Comparison of ENCODE assay signal across 8 cellular contexts in genomic region chr16:46972429-46972970, GRCh38. TPM values are rescaled to one million over a fixed set of nuclear protein-coding genes. Genes with fewer than 3 reads are reported as not detected.
DNase-seq lines count a peak whose midpoint lies in the region; ATAC-seq, FAIRE-seq and TF ChIP-seq lines count a peak whose summit lies in the region.

No MANE protein-coding gene starts in this region.

- H3K9ac ChIP-seq in astrocyte (ENCODE audit: low read length): peak overlapping the region; percentile 94

- H3K36me3 Mint-ChIP-seq in CD14-positive monocyte (peaks cover 29 to 41% of the 10 kb centered on the region in 2 donors), astrocyte (ENCODE audit: low read depth, unreplicated experiment) (peaks cover 9% of the 10 kb centered on the region)
- H3K36me3 Mint-ChIP-seq in stimulated activated naive B cell treated with anti-CD40 and anti-IgM and Interleukin-4, amounts not matched to agents 10 μg/mL and 1 μg/mL and 100 μg/mL, for 72 hours: peaks cover 28 to 32% of the 10 kb centered on the region in 2 donors

- peak overlapping the region; percentile 87 for H3K4me3 ChIP-seq in astrocyte (ENCODE audit: insufficient read depth, low read depth, low read length)

- TF ChIP-seq CTCF in CD14-positive monocyte (IDR thresholded peaks at IDR 0.05): no peak
- TF ChIP-seq CTCF in astrocyte (IDR thresholded peaks at IDR 0.05; ENCODE audit: insufficient read depth, low read depth, low read length): no peak

- H3K4me3 Mint-ChIP-seq in CD14-positive monocyte (peak overlapping the region; percentile 88 to 90), astrocyte (ENCODE audit: unreplicated experiment) (peak overlapping the region; percentile 88)
- peak overlapping the region; percentile 91 to 97 for H3K4me3 Mint-ChIP-seq in stimulated activated naive B cell treated with anti-CD40 and anti-IgM and Interleukin-4, amounts not matched to agents 10 μg/mL and 1 μg/mL and 100 μg/mL, for 72 hours

- no peaks in the 10 kb centered on the region for H3K9me3 ChIP-seq in astrocyte (ENCODE audit: insufficient read depth, low read depth, low read length)

- H3K4me1 ChIP-seq in astrocyte (ENCODE audit: insufficient read depth, low read length): peaks cover 15% of the 10 kb centered on the region

- peak overlapping the region; percentile 93 for H2AFZ ChIP-seq in astrocyte (ENCODE audit: low read depth, low read length)

- H3K9me3 Mint-ChIP-seq in CD14-positive monocyte (peaks cover 0 to 2% (median 0%) of the 10 kb centered on the region in 7 donors), astrocyte (ENCODE audit: unreplicated experiment) (no peaks in the 10 kb centered on the region)
- H3K9me3 Mint-ChIP-seq in stimulated activated naive B cell treated with anti-CD40 and anti-IgM and Interleukin-4, amounts not matched to agents 10 μg/mL and 1 μg/mL and 100 μg/mL, for 72 hours: no peaks in the 10 kb centered on the region

- intact Hi-C loops in CD14-positive monocyte (cut with micrococcal nuclease): loop anchor here (5.0 to 10.0 kb wide), 5 partner anchors 45 to 492 kb away; partner anchors contain the start of genes ITFG1 (in 1 of the 2), NETO2 (in 1 of the 2) and PHKB (in 1 of the 2)

- peaks cover 20% of the 10 kb centered on the region for H3K36me3 ChIP-seq in astrocyte (ENCODE audit: insufficient read depth, low read length)

- H3K4me1 Mint-ChIP-seq in CD14-positive monocyte (peaks cover 25% of the 10 kb centered on the region), astrocyte (ENCODE audit: low read depth, unreplicated experiment) (peaks cover 11% of the 10 kb centered on the region)
- H3K4me1 Mint-ChIP-seq in stimulated activated naive B cell treated with anti-CD40 and anti-IgM and Interleukin-4, amounts not matched to agents 10 μg/mL and 1 μg/mL and 100 μg/mL, for 72 hours: peaks cover 26 to 63% of the 10 kb centered on the region in 2 donors

- peak overlapping the region; percentile 91 for H3K27ac ChIP-seq in astrocyte (ENCODE audit: low read depth, low read length)

- FAIRE-seq in astrocyte (lab: Jason Lieb, UNC): no peak

- DNase-seq in CD14-positive monocyte (ENCODE audit: low spot score): no peak
- DNase-seq in NCI-H2227 treated with DMSO at 0.1 percent for 48 hours (lab: John Stamatoyannopoulos, UW): peak; percentile 25
- DNase-seq in astrocyte (ENCODE audit: low read depth): peak; percentile 33
- DNase-seq in iPS-NIHi7 (ENCODE audit: extremely low spot score): peak; percentile 81
- DNase-seq in stimulated activated naive B cell treated with anti-CD40 and anti-IgM and Interleukin-4, amounts not matched to agents 10 μg/mL and 1 μg/mL and 100 μg/mL, for 72 hours: no peak
- no peak for DNase-seq in occipital lobe (lab: John Stamatoyannopoulos, UW)

- no peaks in the 10 kb centered on the region for H3K27me3 ChIP-seq in astrocyte (ENCODE audit: insufficient read depth, low read length)

- no peaks in the 10 kb centered on the region for H3K27me3 Mint-ChIP-seq in CD14-positive monocyte (ENCODE audit: low read depth in 3 of 3)
- H3K27me3 Mint-ChIP-seq in astrocyte (ENCODE audit: low read depth, unreplicated experiment): no peaks in the 10 kb centered on the region
- H3K27me3 Mint-ChIP-seq in stimulated activated naive B cell treated with anti-CD40 and anti-IgM and Interleukin-4, amounts not matched to agents 10 μg/mL and 1 μg/mL and 100 μg/mL, for 72 hours: no peaks in the 10 kb centered on the region

- H3K4me2 ChIP-seq in astrocyte (ENCODE audit: low read length): peak overlapping the region; percentile 94

- ATAC-seq in GM19395 (IDR thresholded peaks at IDR 0.05; ENCODE audit: unreplicated experiment): peak; percentile 28
- no peak for ATAC-seq in stimulated activated naive B cell treated with anti-CD40 and anti-IgM and Interleukin-4, amounts not matched to agents 10 μg/mL and 1 μg/mL and 100 μg/mL, for 72 hours (replicated peaks)
- ATAC-seq in GM21515 (IDR thresholded peaks at IDR 0.05; ENCODE audit: unreplicated experiment): no peak

- H3K27ac Mint-ChIP-seq in CD14-positive monocyte (peak overlapping the region; percentile 88 to 96 (median 95)), astrocyte (ENCODE audit: unreplicated experiment) (peak overlapping the region; percentile 58)
- H3K27ac Mint-ChIP-seq in stimulated activated naive B cell treated with anti-CD40 and anti-IgM and Interleukin-4, amounts not matched to agents 10 μg/mL and 1 μg/mL and 100 μg/mL, for 72 hours: peak overlapping the region; percentile 97

- H3K79me2 ChIP-seq in astrocyte (ENCODE audit: insufficient read depth, low read length): peaks cover 61% of the 10 kb centered on the region

- peaks cover 50% of the 10 kb centered on the region for H4K20me1 ChIP-seq in astrocyte (ENCODE audit: insufficient read depth, low read length)

RNA-seq across cellular contexts. Expression of gene DNAJA2, which starts 1.0 kb away (rescaled TPM):
- polyA plus RNA-seq in CD14-positive monocyte: 10 to 100 TPM; 62.9 to 63.4 TPM
- total RNA-seq in astrocyte (65.9 and 76.1 TPM in 2 replicates), occipital lobe (104 TPM)

Comparison
In these comparisons a context has a peak if more than half of its experiments do, and no peak if none do; other contexts are left out.
1. DNase-seq: peak in NCI-H2227 treated with DMSO at 0.1 percent for 48 hours (single experiment), astrocyte (single experiment) and iPS-NIHi7 (single experiment); none in CD14-positive monocyte (single experiment), stimulated activated naive B cell treated with anti-CD40 and anti-IgM and Interleukin-4, amounts not matched to agents 10 μg/mL and 1 μg/mL and 100 μg/mL, for 72 hours (single experiment) and occipital lobe (single experiment).
2. Peak in every context shown above with its lines, with median percentiles within 50 percentile points of each other: H3K27ac Mint-ChIP-seq and H3K4me3 Mint-ChIP-seq.